Comparison of ENCODE assay signal across 9 cellular contexts in the genomic region with DNA sequence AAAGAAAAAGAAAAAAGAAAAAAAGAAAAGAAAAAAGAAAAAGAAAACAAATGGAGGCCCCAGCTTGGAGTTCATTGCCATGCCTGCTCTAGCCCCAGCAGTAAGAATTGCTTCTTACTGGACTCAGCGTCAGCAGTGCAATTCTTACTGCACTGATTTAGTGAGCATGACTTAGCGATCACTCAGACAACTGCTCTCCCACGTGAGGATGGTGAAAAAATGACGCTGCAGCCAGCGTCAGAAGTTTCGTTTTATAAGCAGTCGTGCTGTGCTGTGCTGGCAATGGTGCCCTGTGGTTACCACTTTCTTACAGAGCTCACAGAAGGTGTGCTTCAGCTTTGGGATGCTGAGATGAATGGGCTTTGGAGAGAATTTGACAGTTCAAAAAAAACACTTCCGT.
DNase-seq lines count a peak whose midpoint lies in the region; ATAC-seq and TF ChIP-seq lines count a peak whose summit lies in the region.
"Had no signal": no experiment of that assay in that cellular context is flagged by ENCODE, and none has a peak within 500 bp of the region (broad histone marks: within the 10 kb centered on the region; RNA-seq: fewer than 3 reads in every experiment).

No MANE protein-coding gene starts in this region.

- CTCF ChIA-PET in activated naive CD4-positive, alpha-beta T cell treated with anti-CD3 and anti-CD28 coated beads for 36 hours (lab: Charles Lee) = interaction anchor here (0.6 kb wide), 1 partner anchor 119 kb away, joined by 4 read pairs; no protein-coding TSS in a partner anchor

- H3K27ac Mint-ChIP-seq in activated naive CD4-positive, alpha-beta T cell treated with anti-CD3 and anti-CD28 coated beads for 36 hours = no peak overlapping the region

- peaks cover 8% of the 10 kb centered on the region for H3K4me1 Mint-ChIP-seq in activated naive CD4-positive, alpha-beta T cell treated with anti-CD3 and anti-CD28 coated beads for 36 hours (ENCODE audit: low read depth)

- H3K36me3 Mint-ChIP-seq in activated naive CD4-positive, alpha-beta T cell treated with anti-CD3 and anti-CD28 coated beads for 36 hours (ENCODE audit: low read depth) = no peaks in the 10 kb centered on the region

- H3K9me3 ChIP-seq in left ventricle myocardium inferior (replicated peaks) (no peaks in the 10 kb centered on the region), lung (ENCODE audit: control insufficient read depth in 2 of 2, insufficient read depth in 1 of 2, low read length in 1 of 2) (peaks cover 0 to 2% of the 10 kb centered on the region in 2 donors)

- H3K27ac ChIP-seq in left ventricle myocardium inferior (replicated peaks) = no peak overlapping the region
- peak overlapping the region in 1 of 2 donors; percentile 47 for H3K27ac ChIP-seq in lung (ENCODE audit: low read depth in 1 of 2, low read length in 1 of 2)
- H3K27ac ChIP-seq: BLaER1 had no signal

- H3K4me3 Mint-ChIP-seq in activated naive CD4-positive, alpha-beta T cell treated with anti-CD3 and anti-CD28 coated beads for 36 hours = no peak overlapping the region

- H3K36me3 ChIP-seq in left ventricle myocardium inferior (no peaks in the 10 kb centered on the region), lung (ENCODE audit: control insufficient read depth in 2 of 2, insufficient read depth in 2 of 2, low read length in 2 of 2) (no peaks in the 10 kb centered on the region)
- H3K36me3 ChIP-seq: BLaER1 had no signal

- H3K9me3 Mint-ChIP-seq in activated naive CD4-positive, alpha-beta T cell treated with anti-CD3 and anti-CD28 coated beads for 36 hours = no peaks in the 10 kb centered on the region

- no peak for ATAC-seq in Right ventricle myocardium inferior
- peak; percentile 47 for ATAC-seq in lung (ENCODE audit: insufficient read depth, low FRiP score)
- ATAC-seq in HG02938 (IDR thresholded peaks at IDR 0.05; ENCODE audit: unreplicated experiment) = no peak

- H3K4me3 ChIP-seq in left ventricle myocardium inferior (peak overlapping the region; percentile 19), lung (no peak overlapping the region)
- H3K4me3 ChIP-seq: BLaER1 had no signal

- H3K27me3 Mint-ChIP-seq in activated naive CD4-positive, alpha-beta T cell treated with anti-CD3 and anti-CD28 coated beads for 36 hours (ENCODE audit: low read depth) = no peaks in the 10 kb centered on the region

- H3K4me1 ChIP-seq in left ventricle myocardium inferior (no peaks in the 10 kb centered on the region), lung (ENCODE audit: control insufficient read depth in 2 of 2, insufficient read depth in 2 of 2, low read length in 2 of 2) (no peaks in the 10 kb centered on the region)
- H3K4me1 ChIP-seq: BLaER1 had no signal

- TF ChIP-seq CTCF in left ventricle myocardium inferior (IDR thresholded peaks at IDR 0.05; ENCODE audit: borderline replicate concordance) (no peak), lung (IDR thresholded peaks at IDR 0.05; ENCODE audit: control extremely low read depth, extremely low read depth) (no peak)

- 22 to 49% methylated on average over 8 of the region's 8 CpGs for WGBS in lung, 2 donors

- intact Hi-C loops in left ventricle myocardium inferior (cut with micrococcal nuclease) = no loop called here
- intact Hi-C loops in Right ventricle myocardium inferior (cut with DNase I) = no loop called here
- intact Hi-C loops in activated naive CD4-positive, alpha-beta T cell treated with anti-CD3 and anti-CD28 coated beads for 36 hours (cut with micrococcal nuclease) = loop anchor here (2.0 kb wide), 1 partner anchor 69 kb away; a partner anchor contains a TSS

- no peak for DNase-seq in left ventricle myocardium inferior
- DNase-seq in Right ventricle myocardium inferior (ENCODE audit: missing footprints) = no peak
- peak; percentile 82 for DNase-seq in activated naive CD4-positive, alpha-beta T cell treated with anti-CD3 and anti-CD28 coated beads for 36 hours
- no peak for DNase-seq in lung (ENCODE audit: low spot score)
- peak; percentile 35 for DNase-seq in superior temporal gyrus (ENCODE audit: extremely low spot score)
- no peak for DNase-seq in amniotic stem cell (lab: John Stamatoyannopoulos, UW)
- DNase-seq in EL = no peak

- no peaks in the 10 kb centered on the region for H3K27me3 ChIP-seq in left ventricle myocardium inferior (ENCODE audit: low read depth)
- H3K27me3 ChIP-seq in lung (ENCODE audit: control insufficient read depth, insufficient read depth) = no peaks in the 10 kb centered on the region
- H3K27me3 ChIP-seq: BLaER1 had no signal

Comparison
In these comparisons a context has a peak if more than half of its experiments do, and no peak if none do; other contexts are left out.
1. DNase-seq: peak in activated naive CD4-positive, alpha-beta T cell treated with anti-CD3 and anti-CD28 coated beads for 36 hours (single experiment) and superior temporal gyrus (single experiment); none in left ventricle myocardium inferior (single experiment), Right ventricle myocardium inferior (single experiment), lung (single experiment), amniotic stem cell (single experiment) and EL (single experiment).